In genomic region chr7:778271-778967, GRCh38 we compare ENCODE assay signal across 1 cellular context.
TF ChIP-seq lines count a peak whose summit lies in the region.

No MANE protein-coding gene starts in this region.

TF ChIP-seq in K562, 482 proteins besides CTCF, POLR2A, EP300 and RAD21:
- TF ChIP-seq NUFIP1 (IDR thresholded peaks at IDR 0.05; ENCODE audit: partially characterized antibody) (no peak), POLR2G (IDR thresholded peaks at IDR 0.05; ENCODE audit: low read depth, low read length) (0 out of 2 replicates have a peak, but pooled peaks have one; percentile 39)
